ENCODE assay signal across 8 cellular contexts in the genomic region with DNA sequence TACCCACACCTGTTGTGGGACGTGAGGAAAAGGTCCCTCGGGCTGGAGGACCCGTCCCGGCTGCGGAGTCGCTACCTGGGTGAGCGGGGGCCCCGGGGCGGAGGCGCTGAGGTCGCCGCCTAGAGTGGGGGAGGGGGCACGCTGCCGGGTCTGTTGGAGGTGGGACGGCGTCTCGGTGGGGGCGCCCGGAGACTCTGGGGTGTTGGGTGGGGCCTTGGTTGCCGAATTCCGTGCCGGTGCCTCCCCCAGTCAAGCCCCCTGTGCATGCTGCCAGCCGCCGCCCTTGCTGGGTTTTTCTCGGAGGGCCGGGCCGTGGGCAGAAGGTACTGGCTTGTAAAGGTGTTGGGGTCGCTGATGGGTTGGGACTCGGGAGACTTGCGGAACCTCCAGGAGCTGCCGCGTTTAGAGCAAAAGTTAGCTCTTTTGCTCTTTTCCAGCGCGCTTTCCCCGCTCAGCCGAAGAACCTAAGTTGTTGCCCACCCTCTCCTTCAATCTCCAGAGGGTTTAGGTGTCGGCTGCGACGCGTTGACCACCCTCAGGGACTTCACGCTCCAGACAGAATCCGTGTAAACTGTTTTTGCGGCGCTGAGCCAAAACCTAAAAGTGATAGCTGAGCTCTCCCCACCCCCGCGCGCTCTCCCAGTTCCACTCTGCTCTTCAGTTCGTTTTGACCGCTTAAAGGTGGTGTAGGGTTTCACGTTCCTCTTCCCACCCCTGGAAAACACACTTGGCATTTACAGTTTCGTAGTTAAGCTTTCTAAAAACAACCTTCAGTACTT. TPM values are rescaled to one million over a fixed set of nuclear protein-coding genes. Genes with fewer than 3 reads are reported as not detected.
A peak's percentile ranks its signal among the peaks of the same experiment; 100 is the strongest.
DNase-seq lines count a peak whose midpoint lies in the region; ATAC-seq, FAIRE-seq and TF ChIP-seq lines count a peak whose summit lies in the region.

Gene MPC2, minus strand, starts transcription at position 143 of the 779 bp plus-strand sequence. CDS start 1,231 bp downstream, outside the sequence.

- ATAC-seq in HG02642 (IDR thresholded peaks at IDR 0.05; ENCODE audit: poor library complexity, unreplicated experiment) = peak; percentile 19
- peak; percentile 67 for ATAC-seq in K562
- ATAC-seq in gastrocnemius medialis = peak; percentile 38 to 53
- no peak for ATAC-seq in GM18517 (IDR thresholded peaks at IDR 0.05; ENCODE audit: unreplicated experiment)

- peak within 1 kb of the TSS; percentile 95 to 97 for H3K9ac ChIP-seq in K562 (ENCODE audit: insufficient read depth in 1 of 2, low read depth in 2 of 2, low read length in 2 of 2)

- H3K4me1 ChIP-seq in K562 (replicated peaks in 1 of 2; ENCODE audit: control insufficient read depth in 2 of 2, insufficient read depth in 2 of 2, low read length in 2 of 2) = peaks cover 8 to 15% of the 10 kb centered on the region in 2 experiments; a peak in 4 of 5 replicates
- H3K4me1 ChIP-seq in iPS DF 6.9 (ENCODE audit: control insufficient read depth, insufficient read depth, low read length) = no peaks in the 10 kb centered on the region; the same call in 1 of the 2 replicates
- peaks cover 53 to 55% of the 10 kb centered on the region in 2 donors for H3K4me1 ChIP-seq in gastrocnemius medialis

- H3K4me2 ChIP-seq in K562 (ENCODE audit: insufficient read depth, low read length) = peak within 1 kb of the TSS; percentile 98

- no peaks in the 10 kb centered on the region for H3K9me3 Mint-ChIP-seq in T-helper 2 cell treated with Interferon-gamma antibody and Interleukin-4, amounts not matched to agents 5 μg/mL and 100 μg/mL, for 36 hours

- H3K9me1 ChIP-seq in K562 (ENCODE audit: control insufficient read depth, insufficient read depth, low read length) = no peaks in the 10 kb centered on the region

- H3K27ac Mint-ChIP-seq in T-helper 2 cell treated with Interferon-gamma antibody and Interleukin-4, amounts not matched to agents 5 μg/mL and 100 μg/mL, for 36 hours = peak within 1 kb of the TSS; percentile 97

- H3K36me3 ChIP-seq in K562 (ENCODE audit: control insufficient read depth, insufficient read depth, low read length) (peaks cover 9% of the 10 kb centered on the region), iPS DF 6.9 (ENCODE audit: control insufficient read depth, insufficient read depth, low read length) (no peaks in the 10 kb centered on the region), gastrocnemius medialis (no peaks in the 10 kb centered on the region)

- H3K4me3 ChIP-seq in K562 = peak within 1 kb of the TSS; percentile 81
- peak within 1 kb of the TSS; percentile 75 for H3K4me3 ChIP-seq in iPS DF 6.9 (ENCODE audit: low read length)
- H3K4me3 ChIP-seq in gastrocnemius medialis = peak within 1 kb of the TSS; percentile 76 to 94 (median 90)

- intact Hi-C loops in K562 (cut with micrococcal nuclease) (loop anchor here (1.0 to 10.0 kb wide), 9 partner anchors 48 to 385 kb away; partner anchors contain the start of genes CREG1 and RCSD1), gastrocnemius medialis (cut with DNase I; ENCODE audit: low total_unique reads) (loop anchor here (2.0 to 10.0 kb wide), 9 partner anchors 115 to 1550 kb away; partner anchors contain the start of genes CREG1, POU2F1 and SLC19A2)

- peak; percentile 84 for TF ChIP-seq POLR2A in K562 (conservative IDR thresholded peaks at IDR 0.05)
- peak; percentile 33 to 70 for TF ChIP-seq POLR2A in gastrocnemius medialis (IDR thresholded peaks at IDR 0.05)

- TF ChIP-seq CTCF in K562 (IDR thresholded peaks at IDR 0.05 in 2 of 3, conservative IDR thresholded peaks at IDR 0.05 in 1 of 3; ENCODE audit: insufficient read depth in 2 of 3, low read depth in 1 of 3, low read length in 3 of 3) (no peak), gastrocnemius medialis (IDR thresholded peaks at IDR 0.05 in 4 of 5, conservative IDR thresholded peaks at IDR 0.05 in 1 of 5) (no peak)

- FAIRE-seq in K562 (lab: Jason Lieb, UNC) = peak; percentile 92

- H3K9me3 ChIP-seq in K562 (replicated peaks; ENCODE audit: control insufficient read depth, insufficient read depth, low read depth, low read length) (no peaks in the 10 kb centered on the region), iPS DF 6.9 (ENCODE audit: control insufficient read depth, insufficient read depth, low read length) (no peaks in the 10 kb centered on the region), gastrocnemius medialis (no peaks in the 10 kb centered on the region)

- WGBS in K562 (ENCODE audit: insufficient coverage, low coverage, missing lambda C conversion rate) = under 1% methylated on average over 51 of the region's 51 CpGs
- WGBS in iPS DF 6.9 (ENCODE audit: insufficient coverage, insufficient read length) = no CpG with 5 or more reads among the region's 51 CpGs

- H3K36me3 Mint-ChIP-seq in T-helper 2 cell treated with Interferon-gamma antibody and Interleukin-4, amounts not matched to agents 5 μg/mL and 100 μg/mL, for 36 hours (ENCODE audit: low read depth) = peaks cover 5% of the 10 kb centered on the region

- in situ Hi-C loops in K562 (cut with MboI) (no loop called here), gastrocnemius medialis (cut with MboI; ENCODE audit: low sequenced_read_pairs in 4 of 4) (loop anchor here in 2 of 4 donors (25.0 kb wide), 3 partner anchors 225 to 1550 kb away; partner anchors contain the start of genes ATP1B1 (in 1 of the 2), MPZL1 (in 1 of the 2) and SLC19A2 (in 1 of the 2))

- CTCF ChIA-PET in K562 (lab: Yijun Ruan, JAX; ENCODE audit: low intra/inter-chr PET ratio) = no interaction called here

- no peak for TF ChIP-seq RAD21 in K562 (CRISPR knock-in tag; conservative IDR thresholded peaks at IDR 0.05 in 1 of 2, IDR thresholded peaks at IDR 0.05 in 1 of 2)

- H3K4me3 Mint-ChIP-seq in T-helper 2 cell treated with Interferon-gamma antibody and Interleukin-4, amounts not matched to agents 5 μg/mL and 100 μg/mL, for 36 hours = peak within 1 kb of the TSS; percentile 90

- H3K27me3 ChIP-seq in K562 (ENCODE audit: control insufficient read depth in 2 of 2, insufficient read depth in 2 of 2, low read length in 2 of 2) (no peaks in the 10 kb centered on the region), iPS DF 6.9 (ENCODE audit: control insufficient read depth, insufficient read depth, low read length) (no peaks in the 10 kb centered on the region), gastrocnemius medialis (no peaks in the 10 kb centered on the region)

- peak within 1 kb of the TSS; percentile 97 for H2AFZ ChIP-seq in K562 (ENCODE audit: low read depth, low read length)

- H3K4me1 Mint-ChIP-seq in T-helper 2 cell treated with Interferon-gamma antibody and Interleukin-4, amounts not matched to agents 5 μg/mL and 100 μg/mL, for 36 hours (ENCODE audit: low read depth) = peaks cover 29% of the 10 kb centered on the region

- H3K27me3 Mint-ChIP-seq in T-helper 2 cell treated with Interferon-gamma antibody and Interleukin-4, amounts not matched to agents 5 μg/mL and 100 μg/mL, for 36 hours (ENCODE audit: low read depth) = no peaks in the 10 kb centered on the region

- DNase-seq in GM03348 (ENCODE audit: low spot score) (peak; percentile 77), NCI-H1694 treated with DMSO at 0.1 percent for 48 hours (lab: John Stamatoyannopoulos, UW) (peak; percentile 13), K562 (ENCODE audit: extremely low read depth in 1 of 4, low spot score in 3 of 4) (peak; percentile 63 to 95 (median 78)), iPS DF 6.9 (ENCODE audit: low read depth, low spot score) (peak; percentile 7), gastrocnemius medialis (peak; percentile 76 to 77)
- peak; percentile 57 for DNase-seq in T-helper 2 cell treated with Interferon-gamma antibody and Interleukin-4, amounts not matched to agents 5 μg/mL and 100 μg/mL, for 36 hours (ENCODE audit: low spot score)

- peaks cover 97% of the 10 kb centered on the region for H3K79me2 ChIP-seq in K562 (ENCODE audit: control insufficient read depth, insufficient read depth, low read length)

- TSS peak; percentile 54 for BruUV-seq in K562 (replicated peaks; lab: Mats Ljungman, UMichigan)

- TF ChIP-seq EP300 in K562 (IDR thresholded peaks at IDR 0.05; ENCODE audit: low read length) = peak; percentile 52; the same call in 1 of the 2 replicates

- peak within 1 kb of the TSS; percentile 98 for H3K27ac ChIP-seq in K562 (ENCODE audit: extremely low read depth, low read depth, low read length)
- H3K27ac ChIP-seq in iPS DF 6.9 (ENCODE audit: low read length) = no peak within 1 kb of the TSS
- H3K27ac ChIP-seq in gastrocnemius medialis = peak within 1 kb of the TSS; percentile 94 to 99 (median 98)

- POLR2A ChIA-PET in K562 (lab: Yijun Ruan, JAX) = interaction anchor here (0.6 to 3.1 kb wide), 15 partner anchors 9 to 222 kb away, joined by 3 to 24 read pairs (median 8); no protein-coding TSS in a partner anchor

- H4K20me1 ChIP-seq in K562 (replicated peaks; ENCODE audit: control insufficient read depth, insufficient read depth, low read length) = 0 out of 2 replicates have a peak, but pooled peaks cover 9% of the 10 kb centered on the region

RNA-seq across cellular contexts. Expression of gene MPC2, which starts in this region (rescaled TPM):
- 10.2 and 19.5 TPM in 2 replicates for total RNA-seq in K562 (2011; cell fraction: chromatin; rRNA removed; ENCODE audit: low replicate concordance)
- 17.8 and 19.7 TPM in 2 replicates for total RNA-seq in K562 (2011; cell fraction: nucleolus; rRNA removed)
- 19.3 and 32.5 TPM in 2 replicates for total RNA-seq in K562 (2011; cell fraction: nucleoplasm; rRNA removed)
- 102 and 122 TPM in 2 replicates for total RNA-seq in K562 (2014; rRNA removed)
- total RNA-seq in K562 (2014; rRNA removed; fragmentation: Illumina TruSeq; extraction: Trizol) = 168 and 186 TPM in 2 replicates
- 134 and 144 TPM in 2 replicates for total RNA-seq in K562 (2015; rRNA removed; fragmentation: Illumina TruSeq; extraction: Trizol)
- total RNA-seq in K562 (2021) = 172 and 190 TPM in 2 replicates
- polyA plus RNA-seq in K562 (2011; rRNA removed) = 157 and 179 TPM in 2 replicates
- 51.8 and 85.0 TPM in 2 replicates for polyA plus RNA-seq in K562 (2011; cell fraction: cytosol; rRNA removed)
- 19.6 and 37.3 TPM in 2 replicates for polyA plus RNA-seq in K562 (2011; cell fraction: nucleus; rRNA removed)
- polyA plus RNA-seq in K562 (2012) = 107 and 192 TPM in 2 replicates
- 131 and 138 TPM in 2 replicates for polyA plus RNA-seq in K562 (2014; fragmentation: Illumina TruSeq; extraction: Trizol)
- polyA plus RNA-seq in K562 (2014; fragmentation: Nextera tagmentation; extraction: Ambion mirVana) = 100 to 1,000 TPM in 1 of 2 experiments, 10 to 100 TPM in 1; 70.7 to 154 TPM
- polyA plus RNA-seq in K562 (2014; rRNA removed) = 106 and 126 TPM in 2 replicates
- polyA minus RNA-seq in K562 (2011; rRNA and poly(A)+ RNA removed) = 46.7 and 50.5 TPM in 2 replicates
- 27.2 and 32.7 TPM in 2 replicates for polyA minus RNA-seq in K562 (2011; cell fraction: cytosol; rRNA and poly(A)+ RNA removed)
- 11.2 and 14.2 TPM in 2 replicates for polyA minus RNA-seq in K562 (2011; cell fraction: nucleus; rRNA and poly(A)+ RNA removed)
- 100 to 1,000 TPM in 2 of 4 donors, 10 to 100 TPM in 2; 88.2 to 140 (median 100.0) TPM for total RNA-seq in gastrocnemius medialis

Comparison
In these comparisons a context has a peak if more than half of its experiments do, and no peak if none do; other contexts are left out.
1. DNase-seq: peak in every context shown above with its lines; median percentile 78 in K562; 77 in GM03348; 76 in gastrocnemius medialis; 57 in T-helper 2 cell treated with Interferon-gamma antibody and Interleukin-4, amounts not matched to agents 5 μg/mL and 100 μg/mL, for 36 hours; 13 in NCI-H1694 treated with DMSO at 0.1 percent for 48 hours; 7 in iPS DF 6.9.